ENCODE assay signal across 38 cellular contexts in genomic region chr16:10453159-10453510, GRCh38.
"Had no signal": no experiment of that assay in that cellular context is flagged by ENCODE, and none has a peak within 500 bp of the region (broad histone marks: within the 10 kb centered on the region; RNA-seq: fewer than 3 reads in every experiment).

No MANE protein-coding gene starts in this region.

- H3K4me3 Mint-ChIP-seq: activated naive CD4-positive, alpha-beta T cell treated with anti-CD3 and anti-CD28 coated beads for 36 hours; activated naive CD4-positive, alpha-beta T cell treated with anti-CD3 and anti-CD28 coated beads, Interleukin-2, amount 50 U/mL, for 24 hours; activated naive CD8-positive, alpha-beta T cell; activated naive CD8-positive, alpha-beta T cell treated with anti-CD3 and anti-CD28 coated beads for 36 hours; activated naive CD8-positive, alpha-beta T cell treated with anti-CD3 and anti-CD28 coated beads, Interleukin-2, amount 10 ng/mL, durations not matched to agents 7 days and 5 days; activated naive CD8-positive, alpha-beta T cell treated with anti-CD3 and anti-CD28 coated beads, Interleukin-2, amount 50 U/mL, for 24 hours; activated T-cell treated with anti-CD3 and anti-CD28 coated beads, Interleukin-2, amount 50 U/mL, for 24 hours; activated T-cell treated with anti-CD3 and anti-CD28 coated beads, Interleukin-2, amount 50 U/mL, for 4 hours; activated T-cell treated with anti-CD3 and anti-CD28 coated beads, Interleukin-2, amount 50 U/mL, for 72 hours; activated T-helper 1 cell treated with anti-CD3 and anti-CD28 coated beads, Interleukin-12 subunit alpha, Interleukin-12 subunit beta, Interleukin-2, Interleukin-4 antibody, amounts not matched to agents 30 ng/mL and 10 ng/mL and 1 ng/mL, durations not matched to agents 14 hours and 24 hours and 36 hours; activated T-helper 17 cell treated with anti-CD3 and anti-CD28 coated beads, Interleukin-2, amount 50 U/mL, for 72 hours; brain; central memory CD8-positive, alpha-beta T cell had no signal

- H3K27me3 ChIP-seq: adrenal gland, ascending aorta, body of pancreas, brain microvascular endothelial cell, breast epithelium, cardiac muscle cell had no signal

- FAIRE-seq: astrocyte, bronchial epithelial cell had no signal

- H3K27me3 Mint-ChIP-seq: activated naive CD4-positive, alpha-beta T cell treated with anti-CD3 and anti-CD28 coated beads, Interleukin-2, amount 50 U/mL, for 24 hours; activated naive CD8-positive, alpha-beta T cell; activated naive CD8-positive, alpha-beta T cell treated with anti-CD3 and anti-CD28 coated beads for 36 hours; activated naive CD8-positive, alpha-beta T cell treated with anti-CD3 and anti-CD28 coated beads, Interleukin-2, amount 10 ng/mL, durations not matched to agents 7 days and 5 days; activated naive CD8-positive, alpha-beta T cell treated with anti-CD3 and anti-CD28 coated beads, Interleukin-2, amount 50 U/mL, for 24 hours; activated T-cell treated with anti-CD3 and anti-CD28 coated beads, Interleukin-2, amount 50 U/mL, for 24 hours; activated T-helper 17 cell treated with anti-CD3 and anti-CD28 coated beads, Interleukin-2, amount 50 U/mL, for 72 hours; central memory CD8-positive, alpha-beta T cell had no signal

- H3K9me3 ChIP-seq: adrenal gland, body of pancreas had no signal

- H3K36me3 ChIP-seq: brain microvascular endothelial cell, breast epithelium had no signal

- H3K27ac Mint-ChIP-seq: activated naive CD4-positive, alpha-beta T cell treated with anti-CD3 and anti-CD28 coated beads for 36 hours; activated naive CD4-positive, alpha-beta T cell treated with anti-CD3 and anti-CD28 coated beads, Interleukin-2, amount 50 U/mL, for 24 hours; activated naive CD8-positive, alpha-beta T cell; activated naive CD8-positive, alpha-beta T cell treated with anti-CD3 and anti-CD28 coated beads for 36 hours; activated naive CD8-positive, alpha-beta T cell treated with anti-CD3 and anti-CD28 coated beads, Interleukin-2, amount 10 ng/mL, durations not matched to agents 7 days and 5 days; activated naive CD8-positive, alpha-beta T cell treated with anti-CD3 and anti-CD28 coated beads, Interleukin-2, amount 50 U/mL, for 24 hours; activated T-cell treated with anti-CD3 and anti-CD28 coated beads, Interleukin-2, amount 50 U/mL, for 24 hours; activated T-cell treated with anti-CD3 and anti-CD28 coated beads, Interleukin-2, amount 50 U/mL, for 72 hours; activated T-helper 1 cell treated with anti-CD3 and anti-CD28 coated beads, Interleukin-12 subunit alpha, Interleukin-12 subunit beta, Interleukin-2, Interleukin-4 antibody, amounts not matched to agents 30 ng/mL and 10 ng/mL and 1 ng/mL, durations not matched to agents 14 hours and 24 hours and 36 hours; activated T-helper 2 cell treated with anti-CD3 and anti-CD28 coated beads, Interferon-gamma antibody, Interleukin-2, Interleukin-4, amounts not matched to agents 10 μg/mL and 5 μg/mL and 100 μg/mL, durations not matched to agents 14 hours and 24 hours and 36 hours; brain had no signal

- H3K4me1 Mint-ChIP-seq: brain had no signal

- H3K4me1 ChIP-seq: adrenal gland, ascending aorta, body of pancreas, breast epithelium had no signal

- H3K4me3 ChIP-seq: adrenal gland, ascending aorta, body of pancreas, breast epithelium, cardiac muscle cell had no signal

- DNase-seq: activated effector memory CD4-positive, alpha-beta T cell treated with anti-CD3 and anti-CD28 coated beads, Interleukin-2, amount 50 U/mL, for 16 hours; activated effector memory CD4-positive, alpha-beta T cell treated with Interleukin-2 at 50 U/mL for 16 hours; activated gamma-delta T cell; activated gamma-delta T cell treated with Interleukin-2 at 50 U/mL for 16 hours; activated naive CD4-positive, alpha-beta T cell; activated naive CD4-positive, alpha-beta T cell treated with anti-CD3 and anti-CD28 coated beads for 36 hours; activated naive CD4-positive, alpha-beta T cell treated with anti-CD3 and anti-CD28 coated beads, Interleukin-2, amount 50 U/mL, for 16 hours; activated naive CD4-positive, alpha-beta T cell treated with Interleukin-2 at 50 U/mL for 16 hours; activated naive CD8-positive, alpha-beta T cell treated with anti-CD3 and anti-CD28 coated beads for 36 hours; activated naive CD8-positive, alpha-beta T cell treated with anti-CD3 and anti-CD28 coated beads, Interleukin-2, amount 10 ng/mL, durations not matched to agents 7 days and 5 days; activated naive CD8-positive, alpha-beta T cell treated with anti-CD3 and anti-CD28 coated beads, Interleukin-2, amount 50 U/mL, for 24 hours; activated T-cell treated with anti-CD3 and anti-CD28 coated beads, Interleukin-2, amount 50 U/mL, for 1 hour; activated T-cell treated with anti-CD3 and anti-CD28 coated beads, Interleukin-2, amount 50 U/mL, for 24 hours; activated T-cell treated with anti-CD3 and anti-CD28 coated beads, Interleukin-2, amount 50 U/mL, for 4 hours; activated T-cell treated with anti-CD3 and anti-CD28 coated beads, Interleukin-2, amount 50 U/mL, for 48 hours; activated T-cell treated with anti-CD3 and anti-CD28 coated beads, Interleukin-2, amount 50 U/mL, for 72 hours; adrenal gland; amniotic stem cell; amygdala; anterior cingulate cortex; aorta; body of pancreas; brain microvascular endothelial cell; caudate nucleus; central memory CD4-positive, alpha-beta T cell; cerebellar nuclear complex had no signal

- ATAC-seq: activated naive CD8-positive, alpha-beta T cell treated with anti-CD3 and anti-CD28 coated beads, Interleukin-2, amount 50 U/mL, for 24 hours; activated T-cell treated with anti-CD3 and anti-CD28 coated beads, Interleukin-2, amount 50 U/mL, for 4 hours; activated T-cell treated with anti-CD3 and anti-CD28 coated beads, Interleukin-2, amount 50 U/mL, for 72 hours; activated T-helper 17 cell treated with anti-CD3 and anti-CD28 coated beads, Interleukin-2, amount 50 U/mL, for 72 hours; body of pancreas had no signal

- H3K27ac ChIP-seq: adrenal gland, ascending aorta, body of pancreas, brain microvascular endothelial cell, breast epithelium, cardiac muscle cell had no signal
